12 cellular contexts compared by ENCODE assay signal in the genomic region with DNA sequence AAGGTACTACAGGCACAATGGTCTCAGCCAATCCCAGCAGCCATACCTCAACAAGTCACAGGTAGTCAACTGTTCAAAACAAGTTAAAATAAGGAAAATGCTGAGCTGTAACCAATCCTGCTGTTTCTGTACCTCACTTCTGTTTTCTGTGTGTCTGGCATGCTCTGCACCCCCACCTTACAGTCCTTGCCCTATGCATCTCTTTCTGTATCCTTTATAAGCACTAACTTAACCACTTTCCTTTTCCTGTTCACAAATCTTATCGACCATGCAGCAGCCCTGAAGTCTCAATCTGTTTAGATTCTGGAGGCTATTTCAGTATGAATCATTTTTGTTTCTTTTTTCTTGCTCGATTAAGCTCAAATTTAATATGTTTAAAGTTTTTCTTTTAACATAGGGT. TPM values are rescaled to one million over a fixed set of nuclear protein-coding genes. Genes with fewer than 3 reads are reported as not detected.
DNase-seq lines count a peak whose midpoint lies in the region; ATAC-seq, FAIRE-seq and TF ChIP-seq lines count a peak whose summit lies in the region.
"Had no signal": no experiment of that assay in that cellular context is flagged by ENCODE, and none has a peak within 500 bp of the region (broad histone marks: within the 10 kb centered on the region; RNA-seq: fewer than 3 reads in every experiment).

No MANE protein-coding gene starts in this region.

- peak; percentile 65 for ATAC-seq in activated naive CD8-positive, alpha-beta T cell treated with anti-CD3 and anti-CD28 coated beads, Interleukin-2, amount 10 ng/mL, durations not matched to agents 7 days and 5 days (ENCODE audit: low read depth)
- ATAC-seq in activated naive CD8-positive, alpha-beta T cell treated with anti-CD3 and anti-CD28 coated beads, Interleukin-2, amount 50 U/mL, for 24 hours: no peak
- ATAC-seq in HG02623 (IDR thresholded peaks at IDR 0.05; ENCODE audit: unreplicated experiment) (peak; percentile 85), HG03442 (IDR thresholded peaks at IDR 0.05; ENCODE audit: unreplicated experiment) (peak; percentile 80), foreskin keratinocyte (no peak)
- ATAC-seq: HCT116, T-cell had no signal

- FAIRE-seq in RCC 7860 (lab: Jason Lieb, UNC): no peak

- H3K27me3 Mint-ChIP-seq in activated naive CD8-positive, alpha-beta T cell treated with anti-CD3 and anti-CD28 coated beads, Interleukin-2, amount 10 ng/mL, durations not matched to agents 7 days and 5 days: peaks cover 2% of the 10 kb centered on the region
- H3K27me3 Mint-ChIP-seq in activated naive CD8-positive, alpha-beta T cell treated with anti-CD3 and anti-CD28 coated beads, Interleukin-2, amount 50 U/mL, for 24 hours: peaks cover 3% of the 10 kb centered on the region

- no peak for TF ChIP-seq CTCF in foreskin keratinocyte (conservative IDR thresholded peaks at IDR 0.05)

- H3K27me3 ChIP-seq in foreskin keratinocyte: no peaks in the 10 kb centered on the region

- H3K9me3 Mint-ChIP-seq in activated naive CD8-positive, alpha-beta T cell treated with anti-CD3 and anti-CD28 coated beads, Interleukin-2, amount 10 ng/mL, durations not matched to agents 7 days and 5 days: peaks cover 9% of the 10 kb centered on the region
- H3K9me3 Mint-ChIP-seq in activated naive CD8-positive, alpha-beta T cell treated with anti-CD3 and anti-CD28 coated beads, Interleukin-2, amount 50 U/mL, for 24 hours: no peaks in the 10 kb centered on the region
- H3K9me3 Mint-ChIP-seq: T-cell had no signal

- POLR2A ChIA-PET in activated naive CD8-positive, alpha-beta T cell treated with anti-CD3 and anti-CD28 coated beads, Interleukin-2, amount 10 ng/mL, durations not matched to agents 7 days and 5 days (lab: Charles Lee): no interaction called here

- H3K4me3 Mint-ChIP-seq in activated naive CD8-positive, alpha-beta T cell treated with anti-CD3 and anti-CD28 coated beads, Interleukin-2, amount 10 ng/mL, durations not matched to agents 7 days and 5 days: no peak overlapping the region
- H3K4me3 Mint-ChIP-seq in activated naive CD8-positive, alpha-beta T cell treated with anti-CD3 and anti-CD28 coated beads, Interleukin-2, amount 50 U/mL, for 24 hours: no peak overlapping the region
- H3K4me3 Mint-ChIP-seq: T-cell had no signal

- peaks cover 9% of the 10 kb centered on the region for H3K4me1 ChIP-seq in foreskin keratinocyte

- no peak overlapping the region for H3K27ac ChIP-seq in foreskin keratinocyte

- H3K27ac Mint-ChIP-seq in activated naive CD8-positive, alpha-beta T cell treated with anti-CD3 and anti-CD28 coated beads, Interleukin-2, amount 10 ng/mL, durations not matched to agents 7 days and 5 days: no peak overlapping the region
- H3K27ac Mint-ChIP-seq in activated naive CD8-positive, alpha-beta T cell treated with anti-CD3 and anti-CD28 coated beads, Interleukin-2, amount 50 U/mL, for 24 hours: no peak overlapping the region

- DNase-seq in activated naive CD8-positive, alpha-beta T cell treated with anti-CD3 and anti-CD28 coated beads, Interleukin-2, amount 10 ng/mL, durations not matched to agents 7 days and 5 days: no peak
- no peak for DNase-seq in activated naive CD8-positive, alpha-beta T cell treated with anti-CD3 and anti-CD28 coated beads, Interleukin-2, amount 50 U/mL, for 24 hours
- no peak for DNase-seq in foreskin keratinocyte
- DNase-seq in stimulated activated CD4-positive, alpha-beta T cell treated with anti-CD3 and anti-CD28 coated beads, Interleukin-4, amount 100 ng/mL, for 1 hour: no peak
- DNase-seq in RCC 7860 (ENCODE audit: low spot score): no peak
- no peak for DNase-seq in NCI-H1048 (lab: John Stamatoyannopoulos, UW)
- DNase-seq: activated CD8-positive, alpha-beta memory T cell treated with anti-CD3 and anti-CD28 coated beads, Interleukin-2, amount 50 U/mL, for 48 hours; NCI-H82; T-cell had no signal

- H3K36me3 Mint-ChIP-seq in activated naive CD8-positive, alpha-beta T cell treated with anti-CD3 and anti-CD28 coated beads, Interleukin-2, amount 10 ng/mL, durations not matched to agents 7 days and 5 days: no peaks in the 10 kb centered on the region
- peaks cover 2% of the 10 kb centered on the region for H3K36me3 Mint-ChIP-seq in activated naive CD8-positive, alpha-beta T cell treated with anti-CD3 and anti-CD28 coated beads, Interleukin-2, amount 50 U/mL, for 24 hours (ENCODE audit: low read depth)
- H3K36me3 Mint-ChIP-seq: T-cell had no signal

- H3K4me1 Mint-ChIP-seq in activated naive CD8-positive, alpha-beta T cell treated with anti-CD3 and anti-CD28 coated beads, Interleukin-2, amount 10 ng/mL, durations not matched to agents 7 days and 5 days: peaks cover 3% of the 10 kb centered on the region
- peaks cover 4% of the 10 kb centered on the region for H3K4me1 Mint-ChIP-seq in activated naive CD8-positive, alpha-beta T cell treated with anti-CD3 and anti-CD28 coated beads, Interleukin-2, amount 50 U/mL, for 24 hours

RNA-seq across cellular contexts. Expression of gene FAM13A, which starts 12.5 kb away (rescaled TPM):
- total RNA-seq in activated naive CD8-positive, alpha-beta T cell treated with anti-CD3 and anti-CD28 coated beads, Interleukin-2, amount 10 ng/mL, durations not matched to agents 7 days and 5 days: 10 to 100 TPM; 10.5 TPM
- total RNA-seq in foreskin keratinocyte: 6.0 and 7.0 TPM in 2 replicates
- 2.2 and 2.8 TPM in 2 replicates for polyA plus RNA-seq in foreskin keratinocyte

RNA-seq across cellular contexts. Expression of gene TIGD2, which starts 41.9 kb away (rescaled TPM):
- 1 to 10 TPM; 5.3 to 5.9 TPM for total RNA-seq in activated naive CD8-positive, alpha-beta T cell treated with anti-CD3 and anti-CD28 coated beads, Interleukin-2, amount 10 ng/mL, durations not matched to agents 7 days and 5 days
- total RNA-seq in foreskin keratinocyte: 9.7 and 11.0 TPM in 2 replicates
- 4.3 and 5.9 TPM in 2 replicates for polyA plus RNA-seq in foreskin keratinocyte

Comparison
In these comparisons a context has a peak if more than half of its experiments do, and no peak if none do; other contexts are left out.
1. ATAC-seq: peak in activated naive CD8-positive, alpha-beta T cell treated with anti-CD3 and anti-CD28 coated beads, Interleukin-2, amount 10 ng/mL, durations not matched to agents 7 days and 5 days (single experiment), HG02623 (single experiment) and HG03442 (single experiment); none in activated naive CD8-positive, alpha-beta T cell treated with anti-CD3 and anti-CD28 coated beads, Interleukin-2, amount 50 U/mL, for 24 hours (single experiment) and foreskin keratinocyte (single experiment).